In the genomic region with DNA sequence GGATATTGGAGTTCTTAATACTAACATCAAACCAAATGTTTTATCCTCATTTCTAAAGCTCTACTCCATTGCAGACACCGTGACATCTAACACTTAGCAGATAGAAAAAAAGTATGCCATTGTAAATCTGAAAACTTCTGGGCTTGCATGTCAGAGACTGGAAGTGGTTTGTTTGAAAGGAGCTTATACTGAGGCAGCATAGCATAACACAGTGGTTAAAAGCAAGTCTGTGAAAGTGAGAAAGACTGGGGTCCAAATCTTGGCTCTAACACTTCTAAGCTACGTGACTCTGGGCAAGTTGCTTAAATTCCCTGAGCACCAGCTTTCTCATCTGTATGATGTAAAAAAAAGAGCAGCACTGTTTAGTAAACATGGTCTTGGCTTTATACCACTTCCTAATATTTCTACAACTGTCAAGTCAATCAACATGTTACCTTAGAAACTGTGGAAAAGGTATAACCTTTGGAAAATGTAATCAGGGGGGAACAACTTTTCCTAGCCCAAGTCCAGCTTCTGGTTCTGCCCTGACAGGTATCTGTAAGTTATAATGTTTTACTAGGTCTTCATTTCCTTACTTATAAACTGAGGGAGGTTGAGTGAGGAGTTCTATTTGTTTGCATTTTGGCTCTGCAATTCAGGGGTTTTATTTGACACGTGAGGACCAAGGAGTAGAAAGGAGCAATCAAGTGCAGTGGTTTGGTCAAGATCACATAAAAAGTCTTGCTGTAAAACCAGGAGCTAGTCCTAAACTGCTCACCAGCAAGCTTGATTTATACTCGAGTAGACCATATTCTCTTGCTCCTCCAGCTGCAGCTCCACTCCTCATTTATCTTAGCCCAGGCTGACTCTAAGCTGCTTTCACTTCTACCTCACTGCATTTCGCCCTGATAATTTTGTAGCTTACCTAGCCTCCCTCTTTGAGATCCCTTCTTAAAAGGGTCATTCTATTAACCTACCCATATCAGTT, we compare ENCODE assay signal across 1 cellular context.
TF ChIP-seq lines count a peak whose summit lies in the region.

No MANE protein-coding gene starts in this region.

TF ChIP-seq in GM23338, 12 proteins besides CTCF, POLR2A, EP300 and RAD21 (continued from another document):
- TF ChIP-seq, protein P1, sequence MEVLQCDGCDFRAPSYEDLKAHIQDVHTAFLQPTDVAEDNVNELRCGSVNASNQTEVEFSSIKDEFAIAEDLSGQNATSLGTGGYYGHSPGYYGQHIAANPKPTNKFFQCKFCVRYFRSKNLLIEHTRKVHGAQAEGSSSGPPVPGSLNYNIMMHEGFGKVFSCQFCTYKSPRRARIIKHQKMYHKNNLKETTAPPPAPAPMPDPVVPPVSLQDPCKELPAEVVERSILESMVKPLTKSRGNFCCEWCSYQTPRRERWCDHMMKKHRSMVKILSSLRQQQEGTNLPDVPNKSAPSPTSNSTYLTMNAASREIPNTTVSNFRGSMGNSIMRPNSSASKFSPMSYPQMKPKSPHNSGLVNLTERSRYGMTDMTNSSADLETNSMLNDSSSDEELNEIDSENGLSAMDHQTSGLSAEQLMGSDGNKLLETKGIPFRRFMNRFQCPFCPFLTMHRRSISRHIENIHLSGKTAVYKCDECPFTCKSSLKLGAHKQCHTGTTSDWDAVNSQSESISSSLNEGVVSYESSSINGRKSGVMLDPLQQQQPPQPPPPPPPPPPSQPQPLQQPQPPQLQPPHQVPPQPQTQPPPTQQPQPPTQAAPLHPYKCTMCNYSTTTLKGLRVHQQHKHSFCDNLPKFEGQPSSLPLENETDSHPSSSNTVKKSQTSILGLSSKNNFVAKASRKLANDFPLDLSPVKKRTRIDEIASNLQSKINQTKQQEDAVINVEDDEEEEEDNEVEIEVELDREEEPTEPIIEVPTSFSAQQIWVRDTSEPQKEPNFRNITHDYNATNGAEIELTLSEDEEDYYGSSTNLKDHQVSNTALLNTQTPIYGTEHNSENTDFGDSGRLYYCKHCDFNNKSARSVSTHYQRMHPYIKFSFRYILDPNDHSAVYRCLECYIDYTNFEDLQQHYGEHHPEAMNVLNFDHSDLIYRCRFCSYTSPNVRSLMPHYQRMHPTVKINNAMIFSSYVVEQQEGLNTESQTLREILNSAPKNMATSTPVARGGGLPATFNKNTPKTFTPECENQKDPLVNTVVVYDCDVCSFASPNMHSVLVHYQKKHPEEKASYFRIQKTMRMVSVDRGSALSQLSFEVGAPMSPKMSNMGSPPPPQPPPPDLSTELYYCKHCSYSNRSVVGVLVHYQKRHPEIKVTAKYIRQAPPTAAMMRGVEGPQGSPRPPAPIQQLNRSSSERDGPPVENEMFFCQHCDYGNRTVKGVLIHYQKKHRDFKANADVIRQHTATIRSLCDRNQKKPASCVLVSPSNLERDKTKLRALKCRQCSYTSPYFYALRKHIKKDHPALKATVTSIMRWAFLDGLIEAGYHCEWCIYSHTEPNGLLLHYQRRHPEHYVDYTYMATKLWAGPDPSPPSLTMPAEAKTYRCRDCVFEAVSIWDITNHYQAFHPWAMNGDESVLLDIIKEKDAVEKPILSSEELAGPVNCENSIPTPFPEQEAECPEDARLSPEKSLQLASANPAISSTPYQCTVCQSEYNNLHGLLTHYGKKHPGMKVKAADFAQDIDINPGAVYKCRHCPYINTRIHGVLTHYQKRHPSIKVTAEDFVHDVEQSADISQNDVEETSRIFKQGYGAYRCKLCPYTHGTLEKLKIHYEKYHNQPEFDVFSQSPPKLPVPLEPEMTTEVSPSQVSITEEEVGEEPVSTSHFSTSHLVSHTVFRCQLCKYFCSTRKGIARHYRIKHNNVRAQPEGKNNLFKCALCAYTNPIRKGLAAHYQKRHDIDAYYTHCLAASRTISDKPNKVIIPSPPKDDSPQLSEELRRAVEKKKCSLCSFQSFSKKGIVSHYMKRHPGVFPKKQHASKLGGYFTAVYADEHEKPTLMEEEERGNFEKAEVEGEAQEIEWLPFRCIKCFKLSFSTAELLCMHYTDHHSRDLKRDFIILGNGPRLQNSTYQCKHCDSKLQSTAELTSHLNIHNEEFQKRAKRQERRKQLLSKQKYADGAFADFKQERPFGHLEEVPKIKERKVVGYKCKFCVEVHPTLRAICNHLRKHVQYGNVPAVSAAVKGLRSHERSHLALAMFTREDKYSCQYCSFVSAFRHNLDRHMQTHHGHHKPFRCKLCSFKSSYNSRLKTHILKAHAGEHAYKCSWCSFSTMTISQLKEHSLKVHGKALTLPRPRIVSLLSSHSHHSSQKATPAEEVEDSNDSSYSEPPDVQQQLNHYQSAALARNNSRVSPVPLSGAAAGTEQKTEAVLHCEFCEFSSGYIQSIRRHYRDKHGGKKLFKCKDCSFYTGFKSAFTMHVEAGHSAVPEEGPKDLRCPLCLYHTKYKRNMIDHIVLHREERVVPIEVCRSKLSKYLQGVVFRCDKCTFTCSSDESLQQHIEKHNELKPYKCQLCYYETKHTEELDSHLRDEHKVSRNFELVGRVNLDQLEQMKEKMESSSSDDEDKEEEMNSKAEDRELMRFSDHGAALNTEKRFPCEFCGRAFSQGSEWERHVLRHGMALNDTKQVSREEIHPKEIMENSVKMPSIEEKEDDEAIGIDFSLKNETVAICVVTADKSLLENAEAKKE (CRISPR knock-in tag; IDR thresholded peaks at IDR 0.05) = no peak
- no peak for TF ChIP-seq NANOG (IDR thresholded peaks at IDR 0.05; ENCODE audit: borderline replicate concordance)
TF ChIP-seq in GM23338: peak in this region for 0.
